ENCODE assay signal across 2 cellular contexts in genomic region chr19:2429917-2430570, GRCh38.
TF ChIP-seq lines count a peak whose summit lies in the region.

No MANE protein-coding gene starts in this region.

TF ChIP-seq in GM12891, 5 proteins besides CTCF, POLR2A, EP300 and RAD21:
- TF ChIP-seq SPI1 (IDR thresholded peaks at IDR 0.05; ENCODE audit: low read depth, low read length) (no peak), POLR2AphosphoS5 (IDR thresholded peaks at IDR 0.05; ENCODE audit: low read depth, low read length) (peak; percentile 34; the same call in 1 of the 2 replicates)

TF ChIP-seq in H1, 55 proteins besides CTCF, POLR2A, EP300 and RAD21:
- TF ChIP-seq KDM5A (IDR thresholded peaks at IDR 0.05; ENCODE audit: low read length): no peak
- 0 out of 2 replicates have a peak, but pooled peaks have one; percentile 22 for TF ChIP-seq POLR2AphosphoS5 (IDR thresholded peaks at IDR 0.05; ENCODE audit: low read depth, low read length)
